In the genomic region with DNA sequence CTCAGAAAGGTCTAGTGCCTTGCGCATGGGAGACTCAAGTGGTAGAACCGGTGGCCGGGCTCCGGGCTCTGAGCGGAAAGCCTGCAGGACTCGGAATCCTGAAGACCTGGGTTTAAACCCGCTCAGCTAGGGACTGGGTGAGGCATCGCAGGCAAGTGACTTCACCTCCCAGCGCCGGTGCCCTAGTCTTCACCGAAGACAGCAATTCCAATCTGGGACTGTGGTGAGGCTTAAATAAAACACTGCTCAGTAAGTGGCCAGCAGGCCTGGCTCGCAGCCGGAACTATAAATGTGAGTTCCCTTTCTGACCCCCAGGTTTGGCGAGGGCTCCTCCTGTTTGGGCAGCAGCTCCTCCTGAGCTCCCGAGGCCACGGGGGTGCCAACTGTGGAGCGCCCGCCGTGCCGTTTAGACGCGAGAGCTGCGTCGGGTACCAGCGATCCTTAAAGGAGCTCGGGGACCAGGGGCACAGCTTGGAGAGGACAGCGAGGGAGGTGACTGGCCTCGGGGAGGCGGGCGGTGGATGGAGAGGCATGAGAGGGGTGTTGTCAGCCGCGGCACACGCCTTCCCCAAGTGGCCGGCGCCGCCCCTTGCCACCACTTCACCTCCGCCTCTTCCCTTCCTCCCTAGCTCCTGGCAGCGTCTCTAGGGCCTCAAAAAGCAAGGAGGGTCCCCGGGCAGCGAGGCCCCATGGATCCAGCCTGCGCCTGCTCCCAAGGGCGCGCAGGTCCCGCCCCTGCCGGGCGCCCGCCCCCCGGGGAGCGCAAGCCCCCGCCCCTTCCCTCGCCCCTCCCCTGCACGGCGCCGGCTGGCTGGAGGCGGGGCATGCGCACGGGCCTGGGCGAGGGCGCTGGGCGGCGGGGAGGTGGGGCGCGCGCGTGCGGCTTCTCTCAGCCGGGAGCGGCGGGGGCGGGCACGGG, we compare ENCODE assay signal across 8 cellular contexts. TPM values are rescaled to one million over a fixed set of nuclear protein-coding genes. Genes with fewer than 3 reads are reported as not detected.
DNase-seq lines count a peak whose midpoint lies in the region; ATAC-seq and TF ChIP-seq lines count a peak whose summit lies in the region.

No MANE protein-coding gene starts in this region.

- H3K4me1 ChIP-seq in ovary (ENCODE audit: insufficient read depth) (peaks cover 4% of the 10 kb centered on the region), thoracic aorta (ENCODE audit: control insufficient read depth in 1 of 2, low read depth in 2 of 2) (peaks cover 5 to 20% of the 10 kb centered on the region in 2 donors)

- H3K27me3 ChIP-seq in ovary, result no peaks in the 10 kb centered on the region
- no peaks in the 10 kb centered on the region for H3K27me3 ChIP-seq in thoracic aorta (replicated peaks; ENCODE audit: insufficient read depth)

- no peak overlapping the region for H3K27ac Mint-ChIP-seq in activated naive CD8-positive, alpha-beta T cell

- intact Hi-C loops in head of caudate nucleus (cut with DNase I) (loop anchor here (10.0 kb wide), 1 partner anchor 430 kb away; a partner anchor contains a TSS), ovary (cut with DNase I) (loop anchor here in 2 of 4 donors (5.0 to 10.0 kb wide), 3 partner anchors 50 to 283 kb away; no protein-coding TSS in a partner anchor)

- peaks cover 35% of the 10 kb centered on the region for H3K27me3 Mint-ChIP-seq in activated naive CD8-positive, alpha-beta T cell

- ATAC-seq in HG02588 (IDR thresholded peaks at IDR 0.05; ENCODE audit: unreplicated experiment), result peak; percentile 86
- peak; percentile 75 for ATAC-seq in thoracic aorta (ENCODE audit: insufficient number of reproducible peaks, low FRiP score, low read depth)

- H3K36me3 Mint-ChIP-seq in activated naive CD8-positive, alpha-beta T cell, result no peaks in the 10 kb centered on the region

- no peaks in the 10 kb centered on the region for H3K9me3 Mint-ChIP-seq in activated naive CD8-positive, alpha-beta T cell (ENCODE audit: low read depth)

- peak; percentile 80 for DNase-seq in GM04503 (ENCODE audit: low read depth)
- DNase-seq in NAMALWA (ENCODE audit: low spot score), result peak; percentile 85
- DNase-seq in SKM-1 (lab: John Stamatoyannopoulos, UW; ENCODE audit: unreplicated experiment), result peak; percentile 72
- DNase-seq in head of caudate nucleus, result peak; percentile 50 to 96 (median 91)
- DNase-seq in ovary, result peak; percentile 86 to 92 (median 90)
- DNase-seq in thoracic aorta (ENCODE audit: low spot score), result peak; percentile 38

- no peaks in the 10 kb centered on the region for H3K36me3 ChIP-seq in ovary
- H3K36me3 ChIP-seq in thoracic aorta, result no peaks in the 10 kb centered on the region

- H3K9me3 ChIP-seq in ovary (no peaks in the 10 kb centered on the region), thoracic aorta (no peaks in the 10 kb centered on the region)

- TF ChIP-seq CTCF in ovary (IDR thresholded peaks at IDR 0.05), result no peak
- peak; percentile 5 for TF ChIP-seq CTCF in thoracic aorta (IDR thresholded peaks at IDR 0.05)

- WGBS in ovary, 3 donors, result 5 to 6% (median 5%) methylated on average over 40 to 71 of the region's 71 CpGs

- H3K4me3 ChIP-seq in ovary (peak overlapping the region; percentile 52), thoracic aorta (peak overlapping the region; percentile 78)

- H3K4me1 Mint-ChIP-seq in activated naive CD8-positive, alpha-beta T cell (ENCODE audit: low read depth), result peaks cover 15% of the 10 kb centered on the region

- peak; percentile 36 for TF ChIP-seq POLR2A in ovary (IDR thresholded peaks at IDR 0.05)

- H3K4me3 Mint-ChIP-seq in activated naive CD8-positive, alpha-beta T cell, result peak overlapping the region; percentile 88

- no peak for TF ChIP-seq EP300 in ovary (IDR thresholded peaks at IDR 0.05)

- peak overlapping the region; percentile 84 to 85 for H3K27ac ChIP-seq in ovary
- peak overlapping the region; percentile 89 to 90 for H3K27ac ChIP-seq in thoracic aorta

RNA-seq across cellular contexts. Expression of a gene that starts 0.7 kb away (rescaled TPM):
- 1 to 10 TPM; 4.5 to 9.6 (median 7.3) TPM for total RNA-seq in ovary
- 1 to 10 TPM; 2.2 to 6.5 TPM for polyA plus RNA-seq in ovary
- 10 to 100 TPM in 1 of 2 donors, 1 to 10 TPM in 1; 9.9 to 23.3 TPM for total RNA-seq in thoracic aorta

Comparison
In these comparisons a context has a peak if more than half of its experiments do, and no peak if none do; other contexts are left out.
1. Peak in every context shown above with its lines: DNase-seq, ATAC-seq, H3K4me3 ChIP-seq and H3K27ac ChIP-seq.
2. DNase-seq: peak in every context shown above with its lines; median percentile 91 in head of caudate nucleus; 90 in ovary; 85 in NAMALWA; 80 in GM04503; 72 in SKM-1; 38 in thoracic aorta.